ENCODE assay signal across 21 cellular contexts in genomic region chr13:50670847-50671542, GRCh38.
"Had no signal": no experiment of that assay in that cellular context is flagged by ENCODE, and none has a peak within 500 bp of the region (broad histone marks: within the 10 kb centered on the region; RNA-seq: fewer than 3 reads in every experiment).

No MANE protein-coding gene starts in this region.

- H3K27ac ChIP-seq: ascending aorta, coronary artery, gastrocnemius medialis, lower lobe of right lung, neutrophil, parathyroid adenoma, right lobe of liver, VCaP had no signal

- H3K4me2 ChIP-seq: smooth muscle cell had no signal

- H3K4me3 ChIP-seq: ascending aorta, coronary artery, gastrocnemius medialis, lower lobe of right lung, right lobe of liver, smooth muscle cell had no signal

- H3K9ac ChIP-seq: parathyroid adenoma had no signal

- H3K27me3 ChIP-seq: ascending aorta, gastrocnemius medialis, neutrophil, right lobe of liver had no signal

- H3K79me2 ChIP-seq: parathyroid adenoma had no signal

- H3K36me3 ChIP-seq: ascending aorta, gastrocnemius medialis, lower lobe of right lung, neutrophil, right lobe of liver had no signal

- H3K4me1 ChIP-seq: ascending aorta, gastrocnemius medialis, lower lobe of right lung, parathyroid adenoma had no signal

- H2AFZ ChIP-seq: parathyroid adenoma had no signal

- H3K9me3 ChIP-seq: ascending aorta, gastrocnemius medialis, lower lobe of right lung, right lobe of liver had no signal

- DNase-seq: activated CD4-positive, alpha-beta T cell treated with anti-CD3 and anti-CD28 coated beads, Interleukin-2, amount 50 U/mL, for 1 hour; activated CD4-positive, CD25-positive, alpha-beta regulatory T cell treated with anti-CD3 and anti-CD28 coated beads, Interleukin-2, amount 50 U/mL, for 72 hours; activated CD8-positive, alpha-beta memory T cell treated with anti-CD3 and anti-CD28 coated beads, Interleukin-2, amount 50 U/mL, for 4 hours; activated effector memory CD4-positive, alpha-beta T cell treated with anti-CD3 and anti-CD28 coated beads, Interleukin-2, amount 50 U/mL, for 16 hours; activated naive CD4-positive, alpha-beta T cell treated with anti-CD3 and anti-CD28 coated beads, Interleukin-2, amount 50 U/mL, for 16 hours; activated T-cell treated with anti-CD3 and anti-CD28 coated beads, Interleukin-2, amount 50 U/mL, for 72 hours; effector CD8-positive, alpha-beta T cell; gastrocnemius medialis; left colon; lower lobe of right lung; right lobe of liver; stimulated activated CD4-positive, alpha-beta T cell treated with anti-CD3 and anti-CD28 coated beads, Interleukin-4, amount 100 ng/mL, for 1 hour; stimulated activated naive CD8-positive, alpha-beta T cell treated with anti-CD3 and anti-CD28 coated beads, Interleukin-15, amount 100 ng/mL, for 72 hours; T-helper 2 cell had no signal

- ATAC-seq: activated T-cell treated with anti-CD3 and anti-CD28 coated beads, Interleukin-2, amount 50 U/mL, for 72 hours; gastrocnemius medialis; left colon; lower lobe of right lung; natural killer cell treated with Interleukin-12 subunit alpha and Interleukin-12 subunit beta and Interleukin-15 and Interleukin-18, amount 100 ng/mL, for 72 hours; stimulated activated naive CD8-positive, alpha-beta T cell treated with anti-CD3 and anti-CD28 coated beads, Interleukin-15, amount 100 ng/mL, for 72 hours had no signal
